In genomic region chr14:34875031-34875922, GRCh38 we compare ENCODE assay signal across 1 cellular context.
A peak's percentile ranks its signal among the peaks of the same experiment; 100 is the strongest.
TF ChIP-seq lines count a peak whose summit lies in the region.

Gene BAZ1A (minus strand): TSS chr14:34875360. CDS start chr14:34874604, 756 bp downstream.

TF ChIP-seq in A549, 52 proteins besides CTCF, POLR2A, EP300 and RAD21 (continued from another document):
- no peak for TF ChIP-seq MAZ (IDR thresholded peaks at IDR 0.05; ENCODE audit: borderline replicate concordance, low read depth, low read length)
- no peak for TF ChIP-seq ATOH8 (CRISPR knock-in tag; IDR thresholded peaks at IDR 0.05; ENCODE audit: low read depth)
- no peak for TF ChIP-seq HEYL (CRISPR knock-in tag; IDR thresholded peaks at IDR 0.05)
- TF ChIP-seq ELK1 (IDR thresholded peaks at IDR 0.05; ENCODE audit: low read depth, low read length): no peak
- TF ChIP-seq KDM1A (IDR thresholded peaks at IDR 0.05; ENCODE audit: low read depth): no peak
- TF ChIP-seq FOSL2 (IDR thresholded peaks at IDR 0.05): no peak
- no peak for TF ChIP-seq FOSL2 (CRISPR knock-in tag; IDR thresholded peaks at IDR 0.05)
- no peak for TF ChIP-seq E2F6 (IDR thresholded peaks at IDR 0.05; ENCODE audit: borderline replicate concordance, low read depth)
- no peak for TF ChIP-seq ZC3H11A (IDR thresholded peaks at IDR 0.05)
- no peak for TF ChIP-seq HOXA7 (CRISPR knock-in tag; IDR thresholded peaks at IDR 0.05)
- no peak for TF ChIP-seq KDM5A (IDR thresholded peaks at IDR 0.05)
- TF ChIP-seq RNF2 (IDR thresholded peaks at IDR 0.05; ENCODE audit: borderline replicate concordance, low read depth): no peak
- peak; percentile 46; the same call in 1 of the 2 replicates for TF ChIP-seq GATA3 (IDR thresholded peaks at IDR 0.05; ENCODE audit: borderline replicate concordance)
